8 cellular contexts compared by ENCODE assay signal in genomic region chr2:38076250-38076709, GRCh38. TPM values are rescaled to one million over a fixed set of nuclear protein-coding genes. Genes with fewer than 3 reads are reported as not detected.
DNase-seq lines count a peak whose midpoint lies in the region; ATAC-seq and TF ChIP-seq lines count a peak whose summit lies in the region.

No MANE protein-coding gene starts in this region.

- CTCF ChIA-PET in Caco-2 (lab: Charles Lee) = interaction anchor here (0.6 to 2.1 kb wide), 27 partner anchors 10 to 1357 kb away, joined by 3 to 37 read pairs (median 4); no protein-coding TSS in a partner anchor

- intact Hi-C loops in Caco-2 (cut with micrococcal nuclease; ENCODE audit: unreplicated experiment) (loop anchor here (1.0 to 5.0 kb wide), 3 partner anchors 39 to 199 kb away; no protein-coding TSS in a partner anchor), right lobe of liver (cut with DNase I) (loop anchor here in 1 of 2 donors (10.0 kb wide), 1 partner anchor 199 kb away; no protein-coding TSS in a partner anchor)

- H3K36me3 ChIP-seq in Caco-2 (ENCODE audit: control insufficient read depth, insufficient read depth, low read length) (no peaks in the 10 kb centered on the region), right lobe of liver (no peaks in the 10 kb centered on the region)

- H3K4me3 ChIP-seq in Caco-2 (ENCODE audit: low read depth, low read length) = peak overlapping the region; percentile 56
- H3K4me3 ChIP-seq in HL-60 (replicated peaks; ENCODE audit: insufficient read depth, low read length) = peak overlapping the region; percentile 53
- H3K4me3 ChIP-seq in coronary artery = peak overlapping the region; percentile 73
- peak overlapping the region; percentile 62 to 69 (median 68) for H3K4me3 ChIP-seq in right lobe of liver

- peak; percentile 32 for TF ChIP-seq POLR2A in right lobe of liver (IDR thresholded peaks at IDR 0.05)

- ATAC-seq in GM19328 (IDR thresholded peaks at IDR 0.05; ENCODE audit: unreplicated experiment) = peak; percentile 12
- ATAC-seq in right lobe of liver = peak; percentile 71 to 76 (median 72)

- peaks cover 32% of the 10 kb centered on the region for H3K4me1 Mint-ChIP-seq in Caco-2 (ENCODE audit: low read depth, unreplicated experiment)

- no peaks in the 10 kb centered on the region for H3K9me3 Mint-ChIP-seq in Caco-2 (ENCODE audit: unreplicated experiment)

- H3K4me3 Mint-ChIP-seq in Caco-2 (ENCODE audit: unreplicated experiment) = peak overlapping the region; percentile 84

- BruUV-seq in Caco-2 (replicated peaks; lab: Mats Ljungman, UMichigan) = no TSS peak

- peaks cover 11% of the 10 kb centered on the region for H3K36me3 Mint-ChIP-seq in Caco-2 (ENCODE audit: insufficient read depth, unreplicated experiment)

- H3K4me1 ChIP-seq in Caco-2 = peaks cover 24% of the 10 kb centered on the region
- H3K4me1 ChIP-seq in right lobe of liver = peaks cover 0 to 32% (median 3%) of the 10 kb centered on the region in 4 donors

- H3K27ac Mint-ChIP-seq in Caco-2 (ENCODE audit: unreplicated experiment) = peak overlapping the region; percentile 76

- H3K27me3 ChIP-seq in Caco-2 (replicated peaks; ENCODE audit: control insufficient read depth, insufficient read depth, low read length) = no peaks in the 10 kb centered on the region
- H3K27me3 ChIP-seq in HL-60 (ENCODE audit: insufficient read depth, poor library complexity, severe bottlenecking) = no peaks in the 10 kb centered on the region
- no peaks in the 10 kb centered on the region for H3K27me3 ChIP-seq in right lobe of liver

- POLR2A ChIA-PET in Caco-2 (lab: Charles Lee) = interaction anchor here (1.3 to 2.0 kb wide), 3 partner anchors 20 to 198 kb away, joined by 3 to 12 read pairs (median 3); no protein-coding TSS in a partner anchor

- H3K9me3 ChIP-seq in Caco-2 = no peaks in the 10 kb centered on the region
- no peaks in the 10 kb centered on the region for H3K9me3 ChIP-seq in right lobe of liver

- H3K27ac ChIP-seq in HL-60 (replicated peaks) (peak overlapping the region; percentile 89), coronary artery (peak overlapping the region; percentile 48 to 85), right lobe of liver (peak overlapping the region; percentile 88 to 98 (median 89))

- DNase-seq in Caco-2 (peak; percentile 72 to 73), HL-60 (ENCODE audit: low read depth in 1 of 2, low spot score in 1 of 2) (peak; percentile 80 to 91), SK-N-DZ (ENCODE audit: low spot score) (peak; percentile 40), coronary artery (ENCODE audit: low spot score) (peak; percentile 83), right lobe of liver (peak; percentile 83 to 89 (median 85)), COLO829 (ENCODE audit: low spot score) (no peak)
- peak; percentile 51 to 62 for DNase-seq in stimulated activated CD4-positive, alpha-beta T cell treated with anti-CD3 and anti-CD28 coated beads, Interleukin-4, amount 100 ng/mL, for 48 hours (ENCODE audit: low read depth in 2 of 2)

- TF ChIP-seq CTCF in Caco-2 (IDR thresholded peaks at IDR 0.05; ENCODE audit: insufficient read depth in 1 of 2, low read depth in 1 of 2, low read length in 1 of 2, severe bottlenecking in 1 of 2, unreplicated experiment in 1 of 2) (peak in 1 of 2 experiments; percentile 21), HL-60 (IDR thresholded peaks at IDR 0.05; ENCODE audit: insufficient read depth, low read length) (peak; percentile 9), coronary artery (IDR thresholded peaks at IDR 0.05) (no peak), right lobe of liver (IDR thresholded peaks at IDR 0.05) (peak in 2 of 4 donors; percentile 28 to 50)

- no peaks in the 10 kb centered on the region for H3K27me3 Mint-ChIP-seq in Caco-2 (ENCODE audit: insufficient read depth, unreplicated experiment)

- 0% methylated on average over 20 of the region's 39 CpGs for WGBS in right lobe of liver (ENCODE audit: insufficient coverage, low coverage, low lambda C conversion rate, missing lambda C conversion rate)

RNA-seq across cellular contexts. Expression of gene CYP1B1, which starts 0.3 kb away (rescaled TPM):
- total RNA-seq in Caco-2 (2022) (1.3 and 1.8 TPM in 2 replicates), right lobe of liver (1 to 10 TPM; 3.8 to 7.1 (median 6.4) TPM)
- 0.38 and 0.73 TPM in 2 replicates for polyA plus RNA-seq in SK-N-DZ (2014; cell fraction: cytosol; rRNA removed)
- polyA plus RNA-seq in SK-N-DZ (2014; cell fraction: nucleus; rRNA removed) = 0.76 and 1.0 TPM in 2 replicates
